9 cellular contexts compared by ENCODE assay signal in genomic region chr1:27563407-27564263, GRCh38. TPM values are rescaled to one million over a fixed set of nuclear protein-coding genes. Genes with fewer than 3 reads are reported as not detected.
DNase-seq lines count a peak whose midpoint lies in the region; ATAC-seq and TF ChIP-seq lines count a peak whose summit lies in the region.
"Had no signal": no experiment of that assay in that cellular context is flagged by ENCODE, and none has a peak within 500 bp of the region (broad histone marks: within the 10 kb centered on the region; RNA-seq: fewer than 3 reads in every experiment).

No MANE protein-coding gene starts in this region.

- TF ChIP-seq CTCF in Caco-2 (IDR thresholded peaks at IDR 0.05; ENCODE audit: insufficient read depth in 1 of 2, low read depth in 1 of 2, low read length in 1 of 2, severe bottlenecking in 1 of 2, unreplicated experiment in 1 of 2) (no peak), SK-N-SH (IDR thresholded peaks at IDR 0.05) (no peak)

- peaks cover 31% of the 10 kb centered on the region for H4K20me1 ChIP-seq in SK-N-SH (ENCODE audit: insufficient read depth)

- H3K4me1 ChIP-seq in Caco-2: peaks cover 33% of the 10 kb centered on the region
- H3K4me1 ChIP-seq in SK-N-SH (ENCODE audit: control insufficient read depth in 1 of 2, insufficient read depth in 2 of 2, low read depth in 1 of 2, low read length in 1 of 2): peaks cover 60 to 80% of the 10 kb centered on the region in 2 experiments; a peak in 3 of 4 replicates
- H3K4me1 ChIP-seq in rectal smooth muscle tissue (ENCODE audit: control insufficient read depth, insufficient read depth, low read length): peaks cover 85% of the 10 kb centered on the region

- H3K36me3 ChIP-seq in Caco-2 (ENCODE audit: control insufficient read depth, insufficient read depth, low read length) (no peaks in the 10 kb centered on the region; the same call in 1 of the 2 replicates), SK-N-SH (replicated peaks in 1 of 2; ENCODE audit: control insufficient read depth in 1 of 2, insufficient read depth in 2 of 2, low read length in 1 of 2) (peaks cover 0 to under 1% of the 10 kb centered on the region in 2 experiments), rectal smooth muscle tissue (ENCODE audit: control insufficient read depth, insufficient read depth, low read length) (no peaks in the 10 kb centered on the region)

- CTCF ChIA-PET in Caco-2 (lab: Charles Lee): interaction anchor here (0.9 to 2.3 kb wide), 3 partner anchors 11 to 147 kb away, joined by 3 to 9 read pairs (median 3); no protein-coding TSS in a partner anchor
- CTCF ChIA-PET in SK-N-SH (lab: Yijun Ruan, JAX): interaction anchor here (1.2 to 24.8 kb wide), 5 partner anchors 8 to 197 kb away, joined by 3 to 603 read pairs (median 6); partner anchors contain the start of gene AHDC1

- H3K4me3 ChIP-seq in Caco-2 (ENCODE audit: low read depth, low read length): no peak overlapping the region
- no peak overlapping the region for H3K4me3 ChIP-seq in SK-N-SH (ENCODE audit: low read depth in 2 of 2, low read length in 1 of 2)
- H3K4me3 ChIP-seq in rectal smooth muscle tissue (ENCODE audit: low read length): peak overlapping the region; percentile 30

- peaks cover 44% of the 10 kb centered on the region for H3K4me1 Mint-ChIP-seq in Caco-2 (ENCODE audit: low read depth, unreplicated experiment)

- H3K27me3 Mint-ChIP-seq in Caco-2 (ENCODE audit: insufficient read depth, unreplicated experiment): no peaks in the 10 kb centered on the region

- H3K9ac ChIP-seq in SK-N-SH (no peak overlapping the region), rectal smooth muscle tissue (ENCODE audit: low read length) (peak overlapping the region; percentile 14)

- intact Hi-C loops in Caco-2 (cut with micrococcal nuclease; ENCODE audit: unreplicated experiment) (no loop called here), left cardiac atrium (cut with DNase I) (no loop called here)

- H3K36me3 Mint-ChIP-seq in Caco-2 (ENCODE audit: insufficient read depth, unreplicated experiment): peaks cover 24% of the 10 kb centered on the region

- H3K9me3 Mint-ChIP-seq in Caco-2 (ENCODE audit: unreplicated experiment): no peaks in the 10 kb centered on the region

- no TSS peak for BruUV-seq in Caco-2 (replicated peaks; lab: Mats Ljungman, UMichigan)

- 85% methylated on average over 9 of the region's 10 CpGs for WGBS in SK-N-SH (ENCODE audit: low lambda C conversion rate)

- H3F3A ChIP-seq in SK-N-SH (replicated peaks; ENCODE audit: insufficient read depth): peaks cover 13% of the 10 kb centered on the region

- H3K4me3 Mint-ChIP-seq in Caco-2 (ENCODE audit: unreplicated experiment): peak overlapping the region; percentile 36

- peak overlapping the region in 1 of 2 experiments; percentile 51; a peak in 3 of 4 replicates for H3K27ac ChIP-seq in SK-N-SH (ENCODE audit: low read depth in 2 of 2, low read length in 1 of 2)
- H3K27ac ChIP-seq in rectal smooth muscle tissue (ENCODE audit: low read depth, low read length): peak overlapping the region; percentile 72

- no peak overlapping the region for H2AFZ ChIP-seq in SK-N-SH (ENCODE audit: low read depth)

- no peak for TF ChIP-seq EP300 in SK-N-SH (IDR thresholded peaks at IDR 0.05; ENCODE audit: borderline replicate concordance in 1 of 2, low read depth in 1 of 2, low read length in 1 of 2)

- H3K9me3 ChIP-seq in Caco-2 (no peaks in the 10 kb centered on the region), SK-N-SH (no peaks in the 10 kb centered on the region)

- peak; percentile 14 to 58 for ATAC-seq in left cardiac atrium
- no peak for ATAC-seq in GM18858 (IDR thresholded peaks at IDR 0.05; ENCODE audit: unreplicated experiment)

- H3K4me2 ChIP-seq in SK-N-SH: peak overlapping the region; percentile 59

- DNase-seq in Caco-2 (peak; percentile 49 to 61), SK-N-SH (no peak), left cardiac atrium (peak; percentile 74), SIG-M5 (lab: John Stamatoyannopoulos, UW) (no peak), NCI-H1436 (lab: John Stamatoyannopoulos, UW) (no peak), KG1 (lab: John Stamatoyannopoulos, UW) (no peak)
- DNase-seq: T-helper 9 cell had no signal

- TF ChIP-seq RAD21 in SK-N-SH (IDR thresholded peaks at IDR 0.05; ENCODE audit: low read length): no peak

- POLR2A ChIA-PET in Caco-2 (lab: Charles Lee) (no interaction called here), SK-N-SH (lab: Yijun Ruan, JAX) (interaction anchor here (1.0 to 1.1 kb wide), 2 partner anchors 37 to 38 kb away, joined by 3 to 4 read pairs; no protein-coding TSS in a partner anchor)

- peak overlapping the region; percentile 88 for H3K27ac Mint-ChIP-seq in Caco-2 (ENCODE audit: unreplicated experiment)

- H3K27me3 ChIP-seq in Caco-2 (replicated peaks; ENCODE audit: control insufficient read depth, insufficient read depth, low read length) (no peaks in the 10 kb centered on the region), SK-N-SH (ENCODE audit: insufficient read depth) (no peaks in the 10 kb centered on the region), rectal smooth muscle tissue (ENCODE audit: control insufficient read depth, insufficient read depth, low read length) (no peaks in the 10 kb centered on the region)

- no peaks in the 10 kb centered on the region for H3K9me2 ChIP-seq in SK-N-SH

- peaks cover 58% of the 10 kb centered on the region for H3K79me2 ChIP-seq in SK-N-SH (ENCODE audit: insufficient read depth)

TF ChIP-seq in SK-N-SH, 30 proteins besides CTCF, POLR2A, EP300 and RAD21:
- no peak for TF ChIP-seq TEAD4 (IDR thresholded peaks at IDR 0.05; ENCODE audit: borderline replicate concordance, insufficient read depth)
- 0 out of 2 replicates have a peak, but pooled peaks have one; percentile 27 for TF ChIP-seq NFIC (IDR thresholded peaks at IDR 0.05; ENCODE audit: borderline replicate concordance)
- TF ChIP-seq YY1 (IDR thresholded peaks at IDR 0.05; ENCODE audit: low read depth): no peak
- TF ChIP-seq RFX5 (IDR thresholded peaks at IDR 0.05; ENCODE audit: low read length): no peak
- peak; percentile 35; the same call in 1 of the 2 replicates for TF ChIP-seq TCF12 (IDR thresholded peaks at IDR 0.05)
- no peak for TF ChIP-seq PBX3 (IDR thresholded peaks at IDR 0.05)
- TF ChIP-seq MEF2A (IDR thresholded peaks at IDR 0.05; ENCODE audit: borderline replicate concordance, low read depth): no peak

RNA-seq across cellular contexts. Expression of gene AHDC1, which starts 40.3 kb away (rescaled TPM):
- total RNA-seq in Caco-2 (2022) (17.0 and 17.3 TPM in 2 replicates), left cardiac atrium (10 to 100 TPM; 37.6 to 39.1 TPM)
- 3.1 and 8.5 TPM in 2 replicates for polyA plus RNA-seq in SK-N-SH (2012; rRNA removed)
- polyA plus RNA-seq in SK-N-SH (2012; cell fraction: cytosol; rRNA removed): 3.2 and 4.4 TPM in 2 replicates
- 19.2 and 28.1 TPM in 2 replicates for polyA plus RNA-seq in SK-N-SH (2012; cell fraction: nucleus; rRNA removed)

Comparison
In these comparisons a context has a peak if more than half of its experiments do, and no peak if none do; other contexts are left out.
1. DNase-seq: peak in Caco-2 (2 of 2) and left cardiac atrium (single experiment); none in SK-N-SH (single experiment), SIG-M5 (single experiment), NCI-H1436 (single experiment) and KG1 (single experiment).